Comparison of ENCODE assay signal across 8 cellular contexts in the genomic region with DNA sequence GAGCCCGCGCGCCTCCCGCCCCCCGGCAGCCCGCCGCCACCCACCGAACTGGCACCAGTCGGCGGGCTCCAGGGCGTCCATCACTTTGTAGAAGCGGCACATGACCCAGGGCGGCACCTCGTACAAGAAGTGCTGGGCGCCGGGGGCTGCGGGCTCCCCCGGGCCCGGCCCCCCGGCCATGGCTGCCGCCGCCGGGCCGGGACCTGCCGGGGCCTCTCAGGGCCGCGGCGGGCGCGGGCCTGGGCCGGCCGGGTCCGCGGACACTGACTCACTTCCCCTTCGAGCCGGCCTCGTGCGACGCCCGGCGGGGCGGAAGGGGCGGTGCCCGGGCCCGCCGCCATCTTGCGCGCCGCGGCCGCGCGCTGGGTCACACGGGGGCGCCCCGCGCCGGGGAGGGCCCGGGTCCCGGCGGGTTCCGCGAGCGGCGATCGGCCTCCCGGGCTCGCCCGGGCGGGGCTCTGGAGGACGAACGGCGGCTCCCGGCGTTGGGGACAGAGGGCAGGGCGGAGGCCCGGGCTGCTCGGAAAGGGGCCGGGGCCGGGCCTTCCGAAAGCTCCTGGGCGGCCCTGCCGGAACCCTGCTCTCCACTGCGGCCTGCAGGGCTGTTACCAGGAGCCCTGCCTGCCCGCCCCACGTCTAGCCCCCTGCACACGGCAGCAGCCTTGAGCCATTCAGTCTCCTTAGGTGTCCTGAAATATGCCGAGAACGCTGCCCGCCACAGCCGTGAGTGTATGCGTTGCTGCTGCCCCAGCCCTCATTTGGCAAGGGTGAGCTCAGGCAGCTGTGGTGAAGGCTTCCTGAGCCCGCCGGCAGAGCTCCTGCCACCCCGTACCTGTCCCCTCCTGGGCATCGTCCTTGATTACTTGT. TPM values are rescaled to one million over a fixed set of nuclear protein-coding genes. Genes with fewer than 3 reads are reported as not detected.
DNase-seq lines count a peak whose midpoint lies in the region; ATAC-seq and TF ChIP-seq lines count a peak whose summit lies in the region.

A gene (minus strand): TSS at position 270 of the 867 bp plus-strand sequence. CDS start 90 bp downstream, at position 180.

- TF ChIP-seq CTCF in GM10248 (IDR thresholded peaks at IDR 0.05; ENCODE audit: control extremely low read depth, extremely low read depth, low read depth, missing control alignments) = peak; percentile 17
- no peak for TF ChIP-seq CTCF in WTC11 (IDR thresholded peaks at IDR 0.05)
- no peak for TF ChIP-seq CTCF in choroid plexus epithelial cell (conservative IDR thresholded peaks at IDR 0.05; ENCODE audit: low read depth, low read length)
- no peak for TF ChIP-seq CTCF in kidney epithelial cell (IDR thresholded peaks at IDR 0.05; ENCODE audit: insufficient read depth, low read length, poor library complexity, severe bottlenecking)

- H3K27me3 Mint-ChIP-seq in WTC11 (ENCODE audit: low read depth) = no peaks in the 10 kb centered on the region

- H3K9me3 ChIP-seq in MG63 = no peaks in the 10 kb centered on the region

- H3K4me1 Mint-ChIP-seq in WTC11 = peaks cover 31% of the 10 kb centered on the region

- POLR2A ChIA-PET in GM10248 (lab: Yijun Ruan, JAX) = interaction anchor here (0.6 kb wide), 1 partner anchor 64 kb away, joined by 5 read pairs; no protein-coding TSS in a partner anchor
- POLR2A ChIA-PET in WTC11 (lab: Charles Lee) = no interaction called here

- no peaks in the 10 kb centered on the region for H3K9me3 Mint-ChIP-seq in WTC11

- H3K4me3 ChIP-seq in MG63 = peak within 1 kb of the TSS; percentile 62
- H3K4me3 ChIP-seq in choroid plexus epithelial cell (ENCODE audit: low read depth, low read length) = peak within 1 kb of the TSS; percentile 64
- H3K4me3 ChIP-seq in kidney epithelial cell (ENCODE audit: low read depth, low read length) = peak within 1 kb of the TSS; percentile 59

- peaks cover 5% of the 10 kb centered on the region for H3K36me3 Mint-ChIP-seq in WTC11

- H3K27me3 ChIP-seq in MG63 (no peaks in the 10 kb centered on the region), kidney epithelial cell (ENCODE audit: control insufficient read depth, insufficient read depth, low read length) (no peaks in the 10 kb centered on the region)

- ATAC-seq in WTC11 = peak; percentile 52

- H3K27ac Mint-ChIP-seq in WTC11 = peak within 1 kb of the TSS; percentile 57; the same call in 1 of the 2 replicates

- H3K36me3 ChIP-seq in MG63 (peaks cover 25% of the 10 kb centered on the region), kidney epithelial cell (ENCODE audit: control insufficient read depth, insufficient read depth, low read length) (no peaks in the 10 kb centered on the region)

- H3K4me3 Mint-ChIP-seq in WTC11 = peak within 1 kb of the TSS; percentile 67

- CTCF ChIA-PET in GM10248 (lab: Yijun Ruan, JAX) = interaction anchor here (0.9 to 1.4 kb wide), 6 partner anchors 8 to 95 kb away, joined by 3 to 6 read pairs (median 3); no protein-coding TSS in a partner anchor
- CTCF ChIA-PET in WTC11 (lab: Charles Lee) = no interaction called here

- DNase-seq in GM10248 (ENCODE audit: extremely low spot score) (peak; percentile 80), H4 (ENCODE audit: low spot score) (no peak), MG63 (peak; percentile 61), WTC11 (ENCODE audit: low spot score) (peak; percentile 34), choroid plexus epithelial cell (ENCODE audit: low read depth) (peak; percentile 53), kidney epithelial cell (ENCODE audit: low read depth) (no peak), NCI-H526 treated with DMSO at 0.1 percent for 48 hours (lab: John Stamatoyannopoulos, UW) (no peak)
- DNase-seq in stimulated activated CD4-positive, alpha-beta T cell treated with anti-CD3 and anti-CD28 coated beads, Interleukin-1b, Interleukin-23, amount 100 ng/mL, for 24 hours (ENCODE audit: low read depth in 4 of 4, low spot score in 1 of 4) = peak in 3 of 4 experiments; percentile 37 to 40 (median 38)

TF ChIP-seq in WTC11, 78 proteins besides CTCF, POLR2A, EP300 and RAD21:
- TF ChIP-seq, protein P1, sequence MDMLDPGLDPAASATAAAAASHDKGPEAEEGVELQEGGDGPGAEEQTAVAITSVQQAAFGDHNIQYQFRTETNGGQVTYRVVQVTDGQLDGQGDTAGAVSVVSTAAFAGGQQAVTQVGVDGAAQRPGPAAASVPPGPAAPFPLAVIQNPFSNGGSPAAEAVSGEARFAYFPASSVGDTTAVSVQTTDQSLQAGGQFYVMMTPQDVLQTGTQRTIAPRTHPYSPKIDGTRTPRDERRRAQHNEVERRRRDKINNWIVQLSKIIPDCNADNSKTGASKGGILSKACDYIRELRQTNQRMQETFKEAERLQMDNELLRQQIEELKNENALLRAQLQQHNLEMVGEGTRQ (CRISPR knock-in tag; IDR thresholded peaks at IDR 0.05) = peak; percentile 10; the same call in 1 of the 2 replicates
- TF ChIP-seq, protein P2, sequence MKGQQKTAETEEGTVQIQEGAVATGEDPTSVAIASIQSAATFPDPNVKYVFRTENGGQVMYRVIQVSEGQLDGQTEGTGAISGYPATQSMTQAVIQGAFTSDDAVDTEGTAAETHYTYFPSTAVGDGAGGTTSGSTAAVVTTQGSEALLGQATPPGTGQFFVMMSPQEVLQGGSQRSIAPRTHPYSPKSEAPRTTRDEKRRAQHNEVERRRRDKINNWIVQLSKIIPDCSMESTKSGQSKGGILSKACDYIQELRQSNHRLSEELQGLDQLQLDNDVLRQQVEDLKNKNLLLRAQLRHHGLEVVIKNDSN (CRISPR knock-in tag; IDR thresholded peaks at IDR 0.05) = no peak
- TF ChIP-seq, protein P3, sequence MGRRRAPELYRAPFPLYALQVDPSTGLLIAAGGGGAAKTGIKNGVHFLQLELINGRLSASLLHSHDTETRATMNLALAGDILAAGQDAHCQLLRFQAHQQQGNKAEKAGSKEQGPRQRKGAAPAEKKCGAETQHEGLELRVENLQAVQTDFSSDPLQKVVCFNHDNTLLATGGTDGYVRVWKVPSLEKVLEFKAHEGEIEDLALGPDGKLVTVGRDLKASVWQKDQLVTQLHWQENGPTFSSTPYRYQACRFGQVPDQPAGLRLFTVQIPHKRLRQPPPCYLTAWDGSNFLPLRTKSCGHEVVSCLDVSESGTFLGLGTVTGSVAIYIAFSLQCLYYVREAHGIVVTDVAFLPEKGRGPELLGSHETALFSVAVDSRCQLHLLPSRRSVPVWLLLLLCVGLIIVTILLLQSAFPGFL (CRISPR knock-in tag; IDR thresholded peaks at IDR 0.05; ENCODE audit: borderline replicate concordance) = no peak
- TF ChIP-seq, protein P4, sequence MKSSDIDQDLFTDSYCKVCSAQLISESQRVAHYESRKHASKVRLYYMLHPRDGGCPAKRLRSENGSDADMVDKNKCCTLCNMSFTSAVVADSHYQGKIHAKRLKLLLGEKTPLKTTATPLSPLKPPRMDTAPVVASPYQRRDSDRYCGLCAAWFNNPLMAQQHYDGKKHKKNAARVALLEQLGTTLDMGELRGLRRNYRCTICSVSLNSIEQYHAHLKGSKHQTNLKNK (CRISPR knock-in tag; IDR thresholded peaks at IDR 0.05) = no peak
- no peak for TF ChIP-seq TEAD4 (CRISPR knock-in tag; IDR thresholded peaks at IDR 0.05)
- TF ChIP-seq, protein P5, sequence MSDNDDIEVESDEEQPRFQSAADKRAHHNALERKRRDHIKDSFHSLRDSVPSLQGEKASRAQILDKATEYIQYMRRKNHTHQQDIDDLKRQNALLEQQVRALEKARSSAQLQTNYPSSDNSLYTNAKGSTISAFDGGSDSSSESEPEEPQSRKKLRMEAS (CRISPR knock-in tag; IDR thresholded peaks at IDR 0.05) = no peak

RNA-seq across cellular contexts. Expression of the gene that starts here (rescaled TPM):
- total RNA-seq in H4 (2014; rRNA removed; shearing (Covaris generic)) = 50.0 and 58.6 TPM in 2 replicates
- total RNA-seq in MG63 (2014; rRNA removed; shearing (Covaris generic); ENCODE audit: low replicate concordance) = 208 and 270 TPM in 2 replicates
- total RNA-seq in WTC11 (2021) = 32.1 to 48.0 TPM (median 45.2 TPM) in 3 replicates
- total RNA-seq in kidney epithelial cell = 193 and 225 TPM in 2 replicates

Comparison
In these comparisons a context has a peak if more than half of its experiments do, and no peak if none do; other contexts are left out.
1. DNase-seq: peak in GM10248 (single experiment), MG63 (single experiment), WTC11 (single experiment), choroid plexus epithelial cell (single experiment) and stimulated activated CD4-positive, alpha-beta T cell treated with anti-CD3 and anti-CD28 coated beads, Interleukin-1b, Interleukin-23, amount 100 ng/mL, for 24 hours (3 of 4); none in H4 (single experiment), kidney epithelial cell (single experiment) and NCI-H526 treated with DMSO at 0.1 percent for 48 hours (single experiment).
2. Peak in every context shown above with its lines, with median percentiles within 50 percentile points of each other: H3K4me3 ChIP-seq.